In the genomic region with DNA sequence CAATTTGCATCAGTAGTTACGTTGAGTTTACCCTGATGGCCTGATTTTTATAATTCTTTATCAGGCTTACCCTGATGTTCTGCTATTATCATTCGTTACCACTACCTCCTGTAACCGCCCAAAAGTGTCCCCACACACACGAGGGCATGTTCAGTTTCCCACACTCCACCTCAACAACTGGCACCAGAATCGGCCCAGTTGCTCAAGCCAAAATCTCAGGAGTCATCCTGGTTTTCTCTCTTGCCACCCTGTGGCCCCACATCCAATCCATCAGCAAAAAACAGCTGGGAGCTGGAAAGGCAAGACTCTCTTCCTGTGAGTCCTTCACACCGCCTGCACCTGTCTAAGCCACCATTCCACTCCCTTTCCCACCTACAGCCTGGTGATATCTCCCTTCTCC, we compare ENCODE assay signal across 7 cellular contexts.
DNase-seq lines count a peak whose midpoint lies in the region; ATAC-seq and TF ChIP-seq lines count a peak whose summit lies in the region.

No MANE protein-coding gene starts in this region.

- TF ChIP-seq EP300 in gastroesophageal sphincter (IDR thresholded peaks at IDR 0.05): no peak

- no peaks in the 10 kb centered on the region for H3K27me3 ChIP-seq in GM23248 (replicated peaks; ENCODE audit: insufficient read depth)
- H3K27me3 ChIP-seq in gastroesophageal sphincter: no peaks in the 10 kb centered on the region
- no peaks in the 10 kb centered on the region for H3K27me3 ChIP-seq in rectal smooth muscle tissue (ENCODE audit: control insufficient read depth, insufficient read depth, low read length)

- peak overlapping the region; percentile 86 for H3K4me2 ChIP-seq in GM23248 (ENCODE audit: unreplicated experiment)

- H2AFZ ChIP-seq in GM23248: peak overlapping the region; percentile 100

- H3K4me1 ChIP-seq in GM23248 (ENCODE audit: insufficient read depth) (no peaks in the 10 kb centered on the region), gastroesophageal sphincter (peaks cover 6 to 17% (median 9%) of the 10 kb centered on the region in 3 donors), rectal smooth muscle tissue (ENCODE audit: control insufficient read depth, insufficient read depth, low read length) (peaks cover 3% of the 10 kb centered on the region)

- 72 to 76% methylated on average over 6 of the region's 6 CpGs for WGBS in GM23248 (ENCODE audit: low coverage in 1 of 2, low lambda C conversion rate in 2 of 2, missing lambda C conversion rate in 2 of 2), 2 experiments
- WGBS in gastroesophageal sphincter (ENCODE audit: low coverage in 1 of 2), 2 donors: 60 to 65% methylated on average over 6 of the region's 6 CpGs

- peak overlapping the region; percentile 91 to 94 for H3K27ac Mint-ChIP-seq in T-cell

- peak overlapping the region; percentile 93 for H3K4me3 ChIP-seq in GM23248
- peak overlapping the region; percentile 64 to 100 for H3K4me3 ChIP-seq in gastroesophageal sphincter
- peak overlapping the region; percentile 90 for H3K4me3 ChIP-seq in rectal smooth muscle tissue (ENCODE audit: low read length)

- peak overlapping the region; percentile 90 to 92 (median 92) for H3K4me3 Mint-ChIP-seq in T-cell

- H3K79me2 ChIP-seq in GM23248 (ENCODE audit: insufficient read depth): no peaks in the 10 kb centered on the region

- H4K20me1 ChIP-seq in GM23248 (ENCODE audit: insufficient read depth): no peaks in the 10 kb centered on the region

- 0 out of 2 replicates have a peak, but pooled peaks cover 3% of the 10 kb centered on the region for H3F3A ChIP-seq in GM23248 (ENCODE audit: insufficient read depth)

- CTCF ChIA-PET in T-cell (lab: Charles Lee): interaction anchor here (1.0 to 1.7 kb wide), 3 partner anchors 22 to 456 kb away, joined by 3 to 5 read pairs (median 4); partner anchors contain the start of gene SMPD4 (in 1 of the 2)

- ATAC-seq in T-cell (replicated peaks in 1 of 4) (no peak), gastroesophageal sphincter (no peak), GM21447 (IDR thresholded peaks at IDR 0.05; ENCODE audit: unreplicated experiment) (no peak), GM18870 (IDR thresholded peaks at IDR 0.05; ENCODE audit: unreplicated experiment) (no peak)

- no peaks in the 10 kb centered on the region for H3K9me3 Mint-ChIP-seq in T-cell

- in situ Hi-C loops in GM23248 (cut with MboI): no loop called here

- DNase-seq in GM23248 (no peak), T-cell (no peak), kidney glomerular epithelial cell (lab: John Stamatoyannopoulos, UW) (no peak)

- no peaks in the 10 kb centered on the region for H3K9me3 ChIP-seq in GM23248 (ENCODE audit: low read depth)
- H3K9me3 ChIP-seq in gastroesophageal sphincter: no peaks in the 10 kb centered on the region

- peaks cover 2 to 4% of the 10 kb centered on the region in 2 donors for H3K27me3 Mint-ChIP-seq in T-cell

- TF ChIP-seq CTCF in gastroesophageal sphincter (IDR thresholded peaks at IDR 0.05): no peak

- no peaks in the 10 kb centered on the region for H3K9me2 ChIP-seq in GM23248 (ENCODE audit: insufficient read depth)

- TF ChIP-seq POLR2A in gastroesophageal sphincter (IDR thresholded peaks at IDR 0.05): no peak

- POLR2A ChIA-PET in T-cell (lab: Charles Lee): interaction anchor here in 1 of 2 donors (0.5 to 0.6 kb wide), 2 partner anchors 304 to 1618 kb away, joined by 3 to 8 read pairs; no protein-coding TSS in a partner anchor

- no peaks in the 10 kb centered on the region for H3K36me3 Mint-ChIP-seq in T-cell

- peaks cover 12 to 13% (median 12%) of the 10 kb centered on the region in 3 donors for H3K4me1 Mint-ChIP-seq in T-cell

- H3K27ac ChIP-seq in GM23248 (no peak overlapping the region), gastroesophageal sphincter (peak overlapping the region in 3 of 4 donors; percentile 80 to 86 (median 81)), rectal smooth muscle tissue (ENCODE audit: low read depth, low read length) (no peak overlapping the region)

- H3K36me3 ChIP-seq in GM23248 (ENCODE audit: low read depth) (no peaks in the 10 kb centered on the region), gastroesophageal sphincter (no peaks in the 10 kb centered on the region), rectal smooth muscle tissue (ENCODE audit: control insufficient read depth, insufficient read depth, low read length) (no peaks in the 10 kb centered on the region)

- H3K9ac ChIP-seq in GM23248 (no peak overlapping the region), rectal smooth muscle tissue (ENCODE audit: low read length) (no peak overlapping the region)

Comparison
In these comparisons a context has a peak if more than half of its experiments do, and no peak if none do; other contexts are left out.
1. H3K27ac ChIP-seq: peak in gastroesophageal sphincter (3 of 4); none in GM23248 (single experiment) and rectal smooth muscle tissue (single experiment).
2. Peak in every context shown above with its lines, with median percentiles within 50 percentile points of each other: H3K4me3 ChIP-seq.